In genomic region chr9:14312721-14313377, GRCh38 we compare ENCODE assay signal across 8 cellular contexts. TPM values are rescaled to one million over a fixed set of nuclear protein-coding genes. Genes with fewer than 3 reads are reported as not detected.
DNase-seq lines count a peak whose midpoint lies in the region; ATAC-seq and TF ChIP-seq lines count a peak whose summit lies in the region.
"Had no signal": no experiment of that assay in that cellular context is flagged by ENCODE, and none has a peak within 500 bp of the region (broad histone marks: within the 10 kb centered on the region; RNA-seq: fewer than 3 reads in every experiment).

No MANE protein-coding gene starts in this region.

- H3T11ph ChIP-seq in H9 (ENCODE audit: low read length) = no peak overlapping the region

- H3K4me3 ChIP-seq in RWPE2 (ENCODE audit: severe bottlenecking) (peak overlapping the region; percentile 83), fibroblast of pulmonary artery (replicated peaks; ENCODE audit: low read depth, low read length) (peak overlapping the region; percentile 99), neural progenitor cell (peak overlapping the region; percentile 62)

- H2BK120ac ChIP-seq in H9 (ENCODE audit: low read depth, low read length, poor library complexity, severe bottlenecking) = no peak overlapping the region

- TF ChIP-seq CTCF in H9 (conservative IDR thresholded peaks at IDR 0.05) = no peak
- no peak for TF ChIP-seq CTCF in RWPE2 (IDR thresholded peaks at IDR 0.05; ENCODE audit: poor library complexity, severe bottlenecking)
- TF ChIP-seq CTCF in fibroblast of pulmonary artery (IDR thresholded peaks at IDR 0.05; ENCODE audit: low read length, missing control alignments) = no peak
- TF ChIP-seq CTCF in neural progenitor cell (IDR thresholded peaks at IDR 0.05) = no peak

- H3K4me3 Mint-ChIP-seq in H9 = peak overlapping the region; percentile 87 to 97
- peak overlapping the region; percentile 96 for H3K4me3 Mint-ChIP-seq in neural progenitor cell

- peak; percentile 56 for DNase-seq in H9
- no peak for DNase-seq in RWPE2 (ENCODE audit: low spot score)
- no peak for DNase-seq in fibroblast of pulmonary artery (ENCODE audit: low read depth)
- DNase-seq in neural progenitor cell (ENCODE audit: low spot score) = peak; percentile 44
- no peak for DNase-seq in NCI-H2107 treated with DMSO at 0.1 percent for 48 hours (lab: John Stamatoyannopoulos, UW; ENCODE audit: unreplicated experiment)

- peak overlapping the region; percentile 37; the same call in 1 of the 2 replicates for H3K14ac ChIP-seq in H9 (ENCODE audit: insufficient read depth, low read length)

- no peak overlapping the region for H3K23ac ChIP-seq in H9 (ENCODE audit: insufficient read length, low read depth, low read length)

- H3K9ac ChIP-seq in H9 (ENCODE audit: extremely low read depth, insufficient read length, low read length) (peak overlapping the region; percentile 76), neural progenitor cell (no peak overlapping the region)

- H2BK15ac ChIP-seq in H9 (ENCODE audit: low read depth, low read length) = no peak overlapping the region

- no peak overlapping the region for H2BK20ac ChIP-seq in H9 (ENCODE audit: low read depth, low read length, poor library complexity, severe bottlenecking)

- no peak overlapping the region for H3K56ac ChIP-seq in H9 (ENCODE audit: insufficient read length, low read depth, low read length)

- peaks cover 30% of the 10 kb centered on the region for H3K23me2 ChIP-seq in H9 (ENCODE audit: insufficient read length, low read depth, low read length, poor library complexity, severe bottlenecking)

- H4K20me1 ChIP-seq in H9 (ENCODE audit: control insufficient read depth, insufficient read depth, insufficient read length) (no peaks in the 10 kb centered on the region), neural progenitor cell (ENCODE audit: low read depth) (peaks cover 32% of the 10 kb centered on the region)

- H3K36me3 Mint-ChIP-seq in H9 (ENCODE audit: insufficient read depth in 1 of 3, low read depth in 3 of 3) (peaks cover 0 to 1% (median 0%) of the 10 kb centered on the region in 3 experiments; a peak in 1 of 7 replicates), neural progenitor cell (no peaks in the 10 kb centered on the region)

- no peaks in the 10 kb centered on the region; the same call in 1 of the 2 replicates for H3K4me1 ChIP-seq in H9 (ENCODE audit: insufficient read depth, low read length)
- H3K4me1 ChIP-seq in RWPE2 (ENCODE audit: insufficient read depth, poor library complexity, severe bottlenecking) = peaks cover 36% of the 10 kb centered on the region
- peaks cover 11% of the 10 kb centered on the region for H3K4me1 ChIP-seq in neural progenitor cell

- peak overlapping the region in 1 of 3 experiments; percentile 76; a peak in 1 of 7 replicates for H3K27ac Mint-ChIP-seq in H9
- H3K27ac Mint-ChIP-seq in neural progenitor cell = no peak overlapping the region

- H2AFZ ChIP-seq in H9 (ENCODE audit: low read length) = no peak overlapping the region
- no peak overlapping the region for H2AFZ ChIP-seq in neural progenitor cell (replicated peaks)

- H4K91ac ChIP-seq in H9 (ENCODE audit: insufficient read length, low read depth, low read length) = no peak overlapping the region

- H3F3A ChIP-seq in neural progenitor cell (ENCODE audit: low read depth) = peaks cover 5% of the 10 kb centered on the region

- ATAC-seq in RWPE2 (ENCODE audit: low read depth) = no peak
- ATAC-seq in HG03520 (IDR thresholded peaks at IDR 0.05; ENCODE audit: unreplicated experiment) = no peak
- no peak for ATAC-seq in GM21723 (IDR thresholded peaks at IDR 0.05; ENCODE audit: unreplicated experiment)

- H3K4ac ChIP-seq in H9 (ENCODE audit: low read depth, low read length) = no peak overlapping the region

- H3K27me3 ChIP-seq in H9 (ENCODE audit: insufficient read depth, low read length) (no peaks in the 10 kb centered on the region), RWPE2 (ENCODE audit: insufficient read depth, poor library complexity, severe bottlenecking) (no peaks in the 10 kb centered on the region), neural progenitor cell (peaks cover 79% of the 10 kb centered on the region)

- peaks cover 24% of the 10 kb centered on the region for H3K27me3 Mint-ChIP-seq in H9 (ENCODE audit: low read depth)
- peaks cover 32% of the 10 kb centered on the region for H3K27me3 Mint-ChIP-seq in neural progenitor cell (ENCODE audit: insufficient read depth, low read depth)

- no peak overlapping the region for H3K27ac ChIP-seq in H9 (ENCODE audit: insufficient read length, low read depth, low read length)
- H3K27ac ChIP-seq in RWPE2 (ENCODE audit: poor library complexity, severe bottlenecking) = peak overlapping the region; percentile 96
- no peak overlapping the region for H3K27ac ChIP-seq in neural progenitor cell

- H4K5ac ChIP-seq in H9 (ENCODE audit: insufficient read length, low read depth, low read length) = no peak overlapping the region

- H2BK12ac ChIP-seq in H9 (ENCODE audit: insufficient read length, low read depth, low read length) = no peak overlapping the region

- H3K9me3 ChIP-seq in H9 (ENCODE audit: control insufficient read depth, low read depth, low read length) (no peaks in the 10 kb centered on the region), RWPE2 (ENCODE audit: severe bottlenecking) (no peaks in the 10 kb centered on the region), neural progenitor cell (ENCODE audit: low read depth) (no peaks in the 10 kb centered on the region)

- H3K79me2 ChIP-seq in H9 (ENCODE audit: insufficient read depth, low read length) = no peaks in the 10 kb centered on the region
- H3K79me2 ChIP-seq in neural progenitor cell (ENCODE audit: low read depth) = peaks cover 7% of the 10 kb centered on the region

- H3K79me1 ChIP-seq in H9 (ENCODE audit: insufficient read depth, low read depth, low read length, poor library complexity, severe bottlenecking) = no peaks in the 10 kb centered on the region

- H3K36me3 ChIP-seq in RWPE2 (ENCODE audit: low read depth) (peaks cover 16% of the 10 kb centered on the region), neural progenitor cell (no peaks in the 10 kb centered on the region)

- WGBS in H9 (ENCODE audit: extremely low coverage, insufficient read length, low lambda C conversion rate) = no CpG with 5 or more reads among the region's 56 CpGs

- H3K9me3 Mint-ChIP-seq in H9 = 0 out of 5 replicates have a peak, but pooled peaks cover 0 to 2% of the 10 kb centered on the region in 2 experiments
- H3K9me3 Mint-ChIP-seq in neural progenitor cell = no peaks in the 10 kb centered on the region

- no peak overlapping the region for H4K8ac ChIP-seq in H9 (replicated peaks; ENCODE audit: insufficient read length, low read depth, low read length)

- no peak overlapping the region for H2AK5ac ChIP-seq in H9 (ENCODE audit: insufficient read length, low read length)

- H3K4me1 Mint-ChIP-seq in H9 (peaks cover 40 to 48% of the 10 kb centered on the region in 2 experiments), neural progenitor cell (peaks cover 39% of the 10 kb centered on the region)

- H2BK5ac ChIP-seq in H9 (ENCODE audit: insufficient read length, low read length) = no peak overlapping the region

- no peak overlapping the region for H3K18ac ChIP-seq in H9 (ENCODE audit: insufficient read length, low read depth, low read length)

- H3K4me2 ChIP-seq in H9 (ENCODE audit: insufficient read depth, insufficient read length, low read length) (peak overlapping the region; percentile 91), neural progenitor cell (peak overlapping the region; percentile 79)

RNA-seq across cellular contexts. Expression of gene NFIB, which starts 1.1 kb away (rescaled TPM):
- total RNA-seq in H9 (2021) (13.3 and 14.3 TPM in 2 replicates), neural progenitor cell (ENCODE audit: low replicate concordance) (0.30 and 0.40 TPM in 2 replicates)
- total RNA-seq: T-helper 1 cell treated with Interleukin-12 subunit alpha and Interleukin-12 subunit beta and Interleukin-4 antibody, amounts not matched to agents 30 ng/mL and 1 ng/mL, for 36 hours had no signal

Comparison
In these comparisons a context has a peak if more than half of its experiments do, and no peak if none do; other contexts are left out.
1. DNase-seq: peak in H9 (single experiment) and neural progenitor cell (single experiment); none in RWPE2 (single experiment), fibroblast of pulmonary artery (single experiment) and NCI-H2107 treated with DMSO at 0.1 percent for 48 hours (single experiment).
2. RNA of gene NFIB, which starts 1.1 kb away (total RNA-seq): 13.3 to 14.3 TPM in H9; 0.30 to 0.40 TPM in neural progenitor cell; every median in the first group is over 10 times any median in the second.
3. Peak in every context shown above with its lines, with median percentiles within 50 percentile points of each other: H3K4me3 ChIP-seq.